7 cellular contexts compared by ENCODE assay signal in the genomic region with DNA sequence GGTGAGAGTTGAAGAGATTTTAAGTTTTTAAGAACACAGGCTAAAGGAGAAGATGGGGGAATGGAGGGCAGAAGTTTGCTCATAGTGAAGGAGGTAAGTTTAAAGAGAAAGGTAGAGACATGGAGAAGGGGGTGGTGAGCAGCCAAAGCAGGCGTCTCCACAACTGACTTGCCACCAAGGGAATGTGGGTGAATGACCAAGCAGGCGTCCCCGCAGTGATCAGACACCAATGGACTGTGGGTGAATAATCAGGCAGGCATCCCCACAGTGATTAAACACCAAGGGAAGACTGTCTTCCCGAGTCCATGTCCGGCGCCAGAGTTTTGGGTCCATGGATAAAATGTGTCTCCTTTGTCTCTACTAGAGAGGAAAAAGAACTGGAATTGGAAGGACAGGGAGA. TPM values are rescaled to one million over a fixed set of nuclear protein-coding genes. Genes with fewer than 3 reads are reported as not detected.
DNase-seq lines count a peak whose midpoint lies in the region; TF ChIP-seq lines count a peak whose summit lies in the region.
"Not testable (repeated sequence)": the region's sequence is repeated elsewhere in the genome, so short reads cannot be mapped to it uniquely, and the experiment has no call there.

No MANE protein-coding gene starts in this region.

- not testable (repeated sequence) for H3K9me3 Mint-ChIP-seq in HFFc6
- peaks cover 14% of the 10 kb centered on the region for H3K9me3 Mint-ChIP-seq in endodermal cell

- not testable (repeated sequence) for H3K9ac ChIP-seq in endodermal cell (ENCODE audit: extremely low read depth, low read length, poor library complexity, severe bottlenecking)

- H3K4me1 Mint-ChIP-seq in HFFc6 (ENCODE audit: low read depth) (peaks cover 17% of the 10 kb centered on the region), endodermal cell (peaks cover 22% of the 10 kb centered on the region)

- H3K36me3 ChIP-seq in endodermal cell (ENCODE audit: control insufficient read depth, insufficient read depth, low read length), result not testable (repeated sequence)

- H3K27me3 Mint-ChIP-seq in HFFc6 (ENCODE audit: insufficient read depth); endodermal cell (ENCODE audit: insufficient read depth): not testable (repeated sequence)

- not testable (repeated sequence) for H3K9me3 ChIP-seq in endodermal cell (ENCODE audit: control insufficient read depth, low read length)

- H3K27ac Mint-ChIP-seq in HFFc6 (peak overlapping the region; percentile 67), endodermal cell (peak overlapping the region; percentile 71)

- not testable (repeated sequence) for H3K36me3 Mint-ChIP-seq in HFFc6 (ENCODE audit: low read depth); endodermal cell (ENCODE audit: low read depth)

- not testable (repeated sequence) for H3K27ac ChIP-seq in endodermal cell (ENCODE audit: low read depth, low read length)

- DNase-seq in AG10803 (ENCODE audit: low read depth) (peak; percentile 28), EL (peak; percentile 47), M059J (ENCODE audit: low read depth) (peak; percentile 44), myocyte (ENCODE audit: low read depth) (peak; percentile 37)
- DNase-seq in HFFc6, endodermal cell: not testable (repeated sequence)
- DNase-seq in activated effector memory CD4-positive, alpha-beta T cell treated with anti-CD3 and anti-CD28 coated beads, Interleukin-2, amount 50 U/mL, for 16 hours, result peak; percentile 34

- not testable (repeated sequence) for H3K4me1 ChIP-seq in endodermal cell (ENCODE audit: control insufficient read depth, insufficient read depth, low read length)

- H3K4me3 ChIP-seq in AG10803 (ENCODE audit: low read length); endodermal cell (ENCODE audit: low read length): not testable (repeated sequence)

- H3K27me3 ChIP-seq in endodermal cell (ENCODE audit: control insufficient read depth, insufficient read depth, low read length, poor library complexity, severe bottlenecking), result not testable (repeated sequence)

- not testable (repeated sequence) for TF ChIP-seq CTCF in AG10803 (conservative IDR thresholded peaks at IDR 0.05; ENCODE audit: low read length); HFFc6 (IDR thresholded peaks at IDR 0.05); endodermal cell (conservative IDR thresholded peaks at IDR 0.05)

- peak overlapping the region; percentile 34; the same call in 1 of the 2 replicates for H3K4me3 Mint-ChIP-seq in HFFc6
- H3K4me3 Mint-ChIP-seq in endodermal cell, result peak overlapping the region; percentile 12

- 88 to 96% methylated on average over 6 of the region's 6 CpGs for WGBS in endodermal cell (ENCODE audit: insufficient coverage in 1 of 2, insufficient read length in 1 of 2), 2 experiments

RNA-seq across cellular contexts. Expression of a gene that starts 6.6 kb away (rescaled TPM):
- 10 to 100 TPM; 48.7 to 58.8 (median 57.3) TPM for total RNA-seq in HFFc6 (2021; fragmentation: NEBNext Ultra II Directional; extraction: Animal tissue kit (Norgen Biotek cat#: 25700))
- total RNA-seq in M059J (2014; rRNA removed; shearing (Covaris generic)), result 70.9 and 71.0 TPM in 2 replicates
- total RNA-seq in endodermal cell (100 to 1,000 TPM in 1 of 2 donors, 10 to 100 TPM in 1; 86.0 to 100 TPM), myocyte (72.2 and 81.3 TPM in 2 replicates)
- 60.2 TPM for polyA plus RNA-seq in endodermal cell (2013, experiment 1 of 2)
- 66.0 TPM for polyA plus RNA-seq in endodermal cell (2013, experiment 2 of 2)
- polyA plus RNA-seq in myocyte (2012), result 46.2 TPM

RNA-seq across cellular contexts. Expression of a gene that starts 40.1 kb away (rescaled TPM):
- total RNA-seq in HFFc6 (2021; fragmentation: NEBNext Ultra II Directional; extraction: Animal tissue kit (Norgen Biotek cat#: 25700)), result 100 to 1,000 TPM; 301 to 338 (median 317) TPM
- 987 and 1,311 TPM in 2 replicates for total RNA-seq in M059J (2014; rRNA removed; shearing (Covaris generic))
- total RNA-seq in endodermal cell (100 to 1,000 TPM; 218 to 227 TPM), myocyte (170 and 371 TPM in 2 replicates)
- 289 TPM for polyA plus RNA-seq in endodermal cell (2013, experiment 1 of 2)
- polyA plus RNA-seq in endodermal cell (2013, experiment 2 of 2), result 289 TPM
- polyA plus RNA-seq in myocyte (2012), result 230 TPM

RNA-seq across cellular contexts. Expression of a gene that starts 58.0 kb away (rescaled TPM):
- total RNA-seq in HFFc6 (2021; fragmentation: NEBNext Ultra II Directional; extraction: Animal tissue kit (Norgen Biotek cat#: 25700)), result 10 to 100 TPM; 22.9 to 30.4 (median 25.1) TPM
- total RNA-seq in M059J (2014; rRNA removed; shearing (Covaris generic)), result 22.6 and 35.4 TPM in 2 replicates
- total RNA-seq in endodermal cell (10 to 100 TPM; 40.8 to 50.7 TPM), myocyte (22.2 and 24.9 TPM in 2 replicates)
- polyA plus RNA-seq in endodermal cell (2013, experiment 1 of 2), result 33.1 TPM
- 33.4 TPM for polyA plus RNA-seq in endodermal cell (2013, experiment 2 of 2)
- polyA plus RNA-seq in myocyte (2012), result 11.0 TPM

RNA-seq across cellular contexts. Expression of a gene that starts 58.6 kb away (rescaled TPM):
- 10 to 100 TPM; 16.4 to 25.2 (median 18.0) TPM for total RNA-seq in HFFc6 (2021; fragmentation: NEBNext Ultra II Directional; extraction: Animal tissue kit (Norgen Biotek cat#: 25700))
- total RNA-seq in M059J (2014; rRNA removed; shearing (Covaris generic)), result 20.6 and 24.8 TPM in 2 replicates
- 1 to 10 TPM; 5.5 to 7.2 TPM for total RNA-seq in endodermal cell
- polyA plus RNA-seq in endodermal cell (2013, experiment 1 of 2), result 24.6 TPM
- polyA plus RNA-seq in endodermal cell (2013, experiment 2 of 2), result 24.0 TPM
- total RNA-seq in myocyte, result 32.7 and 40.7 TPM in 2 replicates
- 13.3 TPM for polyA plus RNA-seq in myocyte (2012)
